In the genomic region with DNA sequence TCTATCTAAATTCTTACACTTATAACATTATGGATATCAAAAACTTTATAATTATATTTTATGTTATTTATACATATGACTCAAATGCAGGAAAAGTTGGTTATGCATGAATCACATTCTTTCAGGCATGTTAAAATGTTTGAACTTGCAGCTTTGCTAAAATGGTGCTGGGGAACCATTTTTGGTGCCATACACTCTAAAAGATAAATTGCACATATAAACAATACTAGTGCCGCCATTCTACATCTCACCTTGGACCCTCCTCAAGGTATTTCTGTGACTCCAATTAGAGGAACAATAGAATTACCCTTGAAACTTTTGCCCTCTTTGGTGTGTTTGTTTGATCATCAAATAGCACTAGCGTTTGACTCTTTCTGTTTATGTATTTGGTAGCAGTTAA, we compare ENCODE assay signal across 10 cellular contexts. TPM values are rescaled to one million over a fixed set of nuclear protein-coding genes. Genes with fewer than 3 reads are reported as not detected.
DNase-seq lines count a peak whose midpoint lies in the region; ATAC-seq and TF ChIP-seq lines count a peak whose summit lies in the region.
"Had no signal": no experiment of that assay in that cellular context is flagged by ENCODE, and none has a peak within 500 bp of the region (broad histone marks: within the 10 kb centered on the region; RNA-seq: fewer than 3 reads in every experiment).

No MANE protein-coding gene starts in this region.

- H3K27me3 ChIP-seq in left lung, result no peaks in the 10 kb centered on the region
- H3K27me3 ChIP-seq: MG63 had no signal

- no peaks in the 10 kb centered on the region for H3K9me3 ChIP-seq in left lung
- H3K9me3 ChIP-seq: Caco-2, MG63 had no signal

- CTCF ChIA-PET in activated CD4-positive, alpha-beta memory T cell treated with anti-CD3 and anti-CD28 coated beads for 36 hours (lab: Charles Lee), result interaction anchor here (0.7 to 11.9 kb wide), 11 partner anchors 11 to 627 kb away, joined by 3 to 184 read pairs (median 4); partner anchors contain the start of genes CTBS, GNG5 and SPATA1

- H3K27ac ChIP-seq in left lung, result peak overlapping the region; percentile 55 to 57

- intact Hi-C loops in activated CD4-positive, alpha-beta memory T cell treated with anti-CD3 and anti-CD28 coated beads for 36 hours (cut with micrococcal nuclease), result loop anchor here (2.0 to 5.0 kb wide), 5 partner anchors 68 to 852 kb away; partner anchors contain the start of genes MCOLN2, RPF1 and SSX2IP
- intact Hi-C loops in left lung (cut with DNase I), result loop anchor here in 1 of 2 donors (10.0 kb wide), 1 partner anchor 480 kb away; no protein-coding TSS in a partner anchor

- peak overlapping the region; percentile 94 for H3K4me3 Mint-ChIP-seq in stimulated activated naive CD8-positive, alpha-beta T cell treated with anti-CD3 and anti-CD28 coated beads, Interleukin-15, Interleukin-2, amounts not matched to agents 100 ng/mL and 50 ng/mL, for 24 hours
- H3K4me3 Mint-ChIP-seq in activated CD4-positive, alpha-beta memory T cell treated with anti-CD3 and anti-CD28 coated beads for 36 hours, result peak overlapping the region; percentile 89
- no peak overlapping the region for H3K4me3 Mint-ChIP-seq in glutamatergic neuron (ENCODE audit: unreplicated experiment)

- H3K4me1 ChIP-seq in left lung, result peaks cover 0 to 36% of the 10 kb centered on the region in 2 donors
- H3K4me1 ChIP-seq: Caco-2 had no signal

- no peaks in the 10 kb centered on the region for H3K27me3 Mint-ChIP-seq in stimulated activated naive CD8-positive, alpha-beta T cell treated with anti-CD3 and anti-CD28 coated beads, Interleukin-15, Interleukin-2, amounts not matched to agents 100 ng/mL and 50 ng/mL, for 24 hours
- no peaks in the 10 kb centered on the region for H3K27me3 Mint-ChIP-seq in activated CD4-positive, alpha-beta memory T cell treated with anti-CD3 and anti-CD28 coated beads for 36 hours
- no peaks in the 10 kb centered on the region for H3K27me3 Mint-ChIP-seq in glutamatergic neuron (ENCODE audit: unreplicated experiment)

- POLR2A ChIA-PET in activated CD4-positive, alpha-beta memory T cell treated with anti-CD3 and anti-CD28 coated beads for 36 hours (lab: Charles Lee), result interaction anchor here (1.4 to 2.5 kb wide), 4 partner anchors 8 to 429 kb away, joined by 4 to 17 read pairs (median 8); partner anchors contain the start of genes CTBS, GNG5 and SPATA1

- H3K4me1 Mint-ChIP-seq in stimulated activated naive CD8-positive, alpha-beta T cell treated with anti-CD3 and anti-CD28 coated beads, Interleukin-15, Interleukin-2, amounts not matched to agents 100 ng/mL and 50 ng/mL, for 24 hours (ENCODE audit: low read depth), result peaks cover 64% of the 10 kb centered on the region
- H3K4me1 Mint-ChIP-seq in activated CD4-positive, alpha-beta memory T cell treated with anti-CD3 and anti-CD28 coated beads for 36 hours (ENCODE audit: low read depth), result peaks cover 50% of the 10 kb centered on the region
- peaks cover 6% of the 10 kb centered on the region for H3K4me1 Mint-ChIP-seq in glutamatergic neuron (ENCODE audit: low read depth, unreplicated experiment)

- peak overlapping the region in 1 of 2 donors; percentile 13 for H3K4me3 ChIP-seq in left lung
- H3K4me3 ChIP-seq: MG63 had no signal

- H3K27ac Mint-ChIP-seq in stimulated activated naive CD8-positive, alpha-beta T cell treated with anti-CD3 and anti-CD28 coated beads, Interleukin-15, Interleukin-2, amounts not matched to agents 100 ng/mL and 50 ng/mL, for 24 hours, result peak overlapping the region; percentile 96
- H3K27ac Mint-ChIP-seq in activated CD4-positive, alpha-beta memory T cell treated with anti-CD3 and anti-CD28 coated beads for 36 hours, result peak overlapping the region; percentile 93
- H3K27ac Mint-ChIP-seq in glutamatergic neuron (ENCODE audit: unreplicated experiment), result no peak overlapping the region

- no peaks in the 10 kb centered on the region for H3K9me3 Mint-ChIP-seq in stimulated activated naive CD8-positive, alpha-beta T cell treated with anti-CD3 and anti-CD28 coated beads, Interleukin-15, Interleukin-2, amounts not matched to agents 100 ng/mL and 50 ng/mL, for 24 hours
- H3K9me3 Mint-ChIP-seq in activated CD4-positive, alpha-beta memory T cell treated with anti-CD3 and anti-CD28 coated beads for 36 hours, result no peaks in the 10 kb centered on the region
- H3K9me3 Mint-ChIP-seq in glutamatergic neuron (ENCODE audit: unreplicated experiment), result no peaks in the 10 kb centered on the region

- no peak for DNase-seq in stimulated activated naive CD8-positive, alpha-beta T cell treated with anti-CD3 and anti-CD28 coated beads, Interleukin-15, Interleukin-2, amounts not matched to agents 100 U/mL and 50 U/mL, for 24 hours
- DNase-seq in activated CD4-positive, alpha-beta memory T cell treated with anti-CD3 and anti-CD28 coated beads for 36 hours, result no peak
- DNase-seq in left lung (no peak), glutamatergic neuron (no peak), dedifferentiated amniotic fluid mesenchymal stem cell (ENCODE audit: extremely low spot score) (no peak)
- no peak for DNase-seq in stimulated activated CD4-positive, alpha-beta T cell treated with anti-CD3 and anti-CD28 coated beads, Interleukin-4, amount 100 ng/mL, for 4 hours
- DNase-seq: Caco-2, MG63 had no signal

- H3K36me3 Mint-ChIP-seq in stimulated activated naive CD8-positive, alpha-beta T cell treated with anti-CD3 and anti-CD28 coated beads, Interleukin-15, Interleukin-2, amounts not matched to agents 100 ng/mL and 50 ng/mL, for 24 hours (ENCODE audit: low read depth), result no peaks in the 10 kb centered on the region
- H3K36me3 Mint-ChIP-seq in activated CD4-positive, alpha-beta memory T cell treated with anti-CD3 and anti-CD28 coated beads for 36 hours, result no peaks in the 10 kb centered on the region
- H3K36me3 Mint-ChIP-seq in glutamatergic neuron (ENCODE audit: unreplicated experiment), result no peaks in the 10 kb centered on the region

- TF ChIP-seq CTCF in left lung (IDR thresholded peaks at IDR 0.05), result no peak
- no peak for TF ChIP-seq CTCF in glutamatergic neuron (IDR thresholded peaks at IDR 0.05; ENCODE audit: partially characterized antibody, unreplicated experiment)

- H3K36me3 ChIP-seq in left lung, result no peaks in the 10 kb centered on the region
- H3K36me3 ChIP-seq: MG63 had no signal

- no peak for ATAC-seq in stimulated activated naive CD8-positive, alpha-beta T cell treated with anti-CD3 and anti-CD28 coated beads, Interleukin-15, Interleukin-2, amounts not matched to agents 100 U/mL and 50 U/mL, for 24 hours
- ATAC-seq in left lung (no peak), HG02642 (IDR thresholded peaks at IDR 0.05; ENCODE audit: poor library complexity, unreplicated experiment) (no peak)

RNA-seq across cellular contexts. Expression of gene PRKACB, which starts 1.0 kb away (rescaled TPM):
- total RNA-seq in activated CD4-positive, alpha-beta memory T cell treated with anti-CD3 and anti-CD28 coated beads for 36 hours, result 10 to 100 TPM; 20.1 to 22.7 TPM
- total RNA-seq in left lung (10 to 100 TPM; 22.4 to 37.1 TPM), glutamatergic neuron (ENCODE audit: unreplicated experiment) (11.2 TPM)
